In the genomic region with DNA sequence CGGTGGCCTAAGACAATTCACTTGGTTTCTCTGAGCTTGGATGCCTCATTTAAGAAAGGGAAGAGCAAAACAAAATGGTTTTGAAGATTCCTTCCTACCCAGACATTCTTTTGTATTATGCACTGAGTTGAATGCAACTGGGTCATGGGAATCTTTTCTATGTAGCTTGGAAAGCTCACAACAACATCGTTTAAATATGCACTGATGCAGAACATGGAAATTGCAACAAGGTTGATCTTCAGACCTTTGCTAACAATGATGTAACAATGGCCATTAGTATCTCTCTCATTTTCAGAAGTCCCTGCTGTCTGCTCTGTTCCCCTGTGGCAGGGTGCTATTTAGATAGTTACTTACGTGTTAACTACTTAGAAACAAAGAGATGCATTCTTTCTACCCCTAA, we compare ENCODE assay signal across 24 cellular contexts. TPM values are rescaled to one million over a fixed set of nuclear protein-coding genes. Genes with fewer than 3 reads are reported as not detected.
"Had no signal": no experiment of that assay in that cellular context is flagged by ENCODE, and none has a peak within 500 bp of the region (broad histone marks: within the 10 kb centered on the region; RNA-seq: fewer than 3 reads in every experiment).

No MANE protein-coding gene starts in this region.

- H3K9me3 Mint-ChIP-seq: stimulated activated effector memory CD8-positive, alpha-beta T cell treated with anti-CD3 and anti-CD28 coated beads, Interleukin-12 subunit alpha, Interleukin-12 subunit beta, amount 100 ng/mL, for 72 hours had no signal

- H3K36me3 ChIP-seq: gastrocnemius medialis, neutrophil, pancreas, right atrium auricular region, sigmoid colon, stomach, thyroid gland, vagina had no signal

- H3K27ac Mint-ChIP-seq: mesothelial cell of epicardium; naive B cell; natural killer cell treated with Interleukin-12 subunit alpha and Interleukin-12 subunit beta and Interleukin-15 and Interleukin-18, amount 100 ng/mL, for 72 hours; stimulated activated effector memory CD8-positive, alpha-beta T cell treated with anti-CD3 and anti-CD28 coated beads, Interleukin-12 subunit alpha, Interleukin-12 subunit beta, amount 100 ng/mL, for 72 hours had no signal

- H3K4me1 Mint-ChIP-seq: naive B cell; stimulated activated effector memory CD8-positive, alpha-beta T cell treated with anti-CD3 and anti-CD28 coated beads, Interleukin-12 subunit alpha, Interleukin-12 subunit beta, amount 100 ng/mL, for 72 hours had no signal

- H3K9me3 ChIP-seq: gastrocnemius medialis, mucosa of descending colon, neutrophil, pancreas, thyroid gland, vagina had no signal

- H3K27me3 ChIP-seq: dorsolateral prefrontal cortex, gastrocnemius medialis, neutrophil, pancreas, right atrium auricular region, sigmoid colon, stomach, thyroid gland, vagina had no signal

- H3K4me3 Mint-ChIP-seq: mesothelial cell of epicardium; natural killer cell treated with Interleukin-12 subunit alpha and Interleukin-12 subunit beta and Interleukin-15 and Interleukin-18, amount 100 ng/mL, for 72 hours; neural crest cell; stimulated activated effector memory CD8-positive, alpha-beta T cell treated with anti-CD3 and anti-CD28 coated beads, Interleukin-12 subunit alpha, Interleukin-12 subunit beta, amount 100 ng/mL, for 72 hours had no signal

- FAIRE-seq: keratinocyte, pancreas had no signal

- H3K4me3 ChIP-seq: dorsolateral prefrontal cortex, gastrocnemius medialis, mucosa of descending colon, pancreas, right atrium auricular region, sigmoid colon, stomach, thyroid gland, vagina had no signal

- DNase-seq: dorsolateral prefrontal cortex; effector CD4-positive, alpha-beta T cell; foreskin fibroblast; gastrocnemius medialis; head of caudate nucleus; mesenchymal stem cell; mucosa of descending colon; naive B cell; pancreas; sigmoid colon; stimulated activated CD4-positive, alpha-beta T cell treated with anti-CD3 and anti-CD28 coated beads, Interleukin-2, amount 100 ng/mL, for 24 hours; stimulated activated CD4-positive, alpha-beta T cell treated with anti-CD3 and anti-CD28 coated beads, Interleukin-4, amount 100 ng/mL, for 24 hours; stimulated activated naive CD4-positive, alpha-beta T cell treated with Interleukin-2 at 50 U/mL for 16 hours; stomach; thyroid gland had no signal

- H3K36me3 Mint-ChIP-seq: naive B cell; natural killer cell treated with Interleukin-12 subunit alpha and Interleukin-12 subunit beta and Interleukin-15 and Interleukin-18, amount 100 ng/mL, for 72 hours; stimulated activated effector memory CD8-positive, alpha-beta T cell treated with anti-CD3 and anti-CD28 coated beads, Interleukin-12 subunit alpha, Interleukin-12 subunit beta, amount 100 ng/mL, for 72 hours had no signal

- ATAC-seq: esophagus mucosa; gastrocnemius medialis; mucosa of descending colon; natural killer cell treated with Interleukin-12 subunit alpha and Interleukin-12 subunit beta and Interleukin-15 and Interleukin-18, amount 100 ng/mL, for 72 hours; pancreas; stimulated activated effector memory CD8-positive, alpha-beta T cell treated with anti-CD3 and anti-CD28 coated beads, Interleukin-12 subunit alpha, Interleukin-12 subunit beta, amount 100 ng/mL, for 72 hours had no signal

- H3K27ac ChIP-seq: dorsolateral prefrontal cortex, gastrocnemius medialis, neutrophil, pancreas, right atrium auricular region, sigmoid colon, stomach, thyroid gland, vagina had no signal

- H3K4me1 ChIP-seq: gastrocnemius medialis, pancreas, right atrium auricular region, sigmoid colon, stomach, vagina had no signal

RNA-seq across cellular contexts. Expression of a gene that starts 30.1 kb away (rescaled TPM):
- total RNA-seq: neural crest cell had no signal
- polyA plus RNA-seq: keratinocyte had no signal
